In genomic region chr7:15781944-15782343, GRCh38 we compare ENCODE assay signal across 24 cellular contexts.
"Had no signal": no experiment of that assay in that cellular context is flagged by ENCODE, and none has a peak within 500 bp of the region (broad histone marks: within the 10 kb centered on the region; RNA-seq: fewer than 3 reads in every experiment).

No MANE protein-coding gene starts in this region.

- H3K9ac ChIP-seq: parathyroid adenoma had no signal

- DNase-seq: cerebellar nuclear complex; cortex of kidney; foreskin keratinocyte; heart left ventricle; left ventricle myocardium superior; natural killer cell; right cardiac atrium; sigmoid colon; stimulated activated CD4-positive, alpha-beta T cell treated with anti-CD3 and anti-CD28 coated beads, Interleukin-2, amount 100 ng/mL, for 24 hours; stimulated activated CD4-positive, alpha-beta T cell treated with anti-CD3 and anti-CD28 coated beads, Interleukin-4, amount 100 ng/mL, for 24 hours; stimulated activated naive CD8-positive, alpha-beta T cell treated with anti-CD3 and anti-CD28 coated beads, Interleukin-15, Interleukin-2, amounts not matched to agents 100 U/mL and 50 U/mL, for 24 hours; substantia nigra; testis; tibial artery; upper lobe of left lung had no signal

- H3K9me3 Mint-ChIP-seq: stimulated activated memory B cell treated with anti-CD40 and anti-IgM and Interleukin-4, amounts not matched to agents 10 μg/mL and 1 μg/mL and 100 μg/mL, for 72 hours had no signal

- H3K27me3 Mint-ChIP-seq: memory B cell; stimulated activated memory B cell treated with anti-CD40 and anti-IgM and Interleukin-4, amounts not matched to agents 10 μg/mL and 1 μg/mL and 100 μg/mL, for 72 hours had no signal

- H3K4me3 ChIP-seq: gastroesophageal sphincter, heart left ventricle, hepatocyte, lung, prostate gland, sigmoid colon, testis, tibial artery, upper lobe of left lung had no signal

- H3K79me2 ChIP-seq: hepatocyte, parathyroid adenoma had no signal

- H3K4me2 ChIP-seq: hepatocyte had no signal

- H2AFZ ChIP-seq: hepatocyte, parathyroid adenoma had no signal

- H3K36me3 ChIP-seq: gastroesophageal sphincter, heart left ventricle, neutrophil, prostate gland, sigmoid colon, tibial artery, upper lobe of left lung had no signal

- H3K27ac ChIP-seq: foreskin keratinocyte, gastroesophageal sphincter, heart left ventricle, hepatocyte, neutrophil, parathyroid adenoma, prostate gland, sigmoid colon, testis, tibial artery, upper lobe of left lung had no signal

- H3K9me3 ChIP-seq: gastroesophageal sphincter, heart left ventricle, neutrophil, prostate gland, sigmoid colon, testis, tibial artery, upper lobe of left lung had no signal

- H3K4me1 ChIP-seq: foreskin keratinocyte, parathyroid adenoma, prostate gland, tibial artery, upper lobe of left lung had no signal

- H3K36me3 Mint-ChIP-seq: memory B cell; natural killer cell; stimulated activated memory B cell treated with anti-CD40 and anti-IgM and Interleukin-4, amounts not matched to agents 10 μg/mL and 1 μg/mL and 100 μg/mL, for 72 hours had no signal

- H3K27me3 ChIP-seq: foreskin keratinocyte, gastroesophageal sphincter, heart left ventricle, hepatocyte, neutrophil, sigmoid colon, testis, tibial artery, upper lobe of left lung had no signal

- H3K27ac Mint-ChIP-seq: memory B cell; natural killer cell; stimulated activated memory B cell treated with anti-CD40 and anti-IgM and Interleukin-4, amounts not matched to agents 10 μg/mL and 1 μg/mL and 100 μg/mL, for 72 hours had no signal

- H3K4me3 Mint-ChIP-seq: memory B cell; natural killer cell; neural crest cell; stimulated activated memory B cell treated with anti-CD40 and anti-IgM and Interleukin-4, amounts not matched to agents 10 μg/mL and 1 μg/mL and 100 μg/mL, for 72 hours had no signal

- H3K4me1 Mint-ChIP-seq: memory B cell; natural killer cell; stimulated activated memory B cell treated with anti-CD40 and anti-IgM and Interleukin-4, amounts not matched to agents 10 μg/mL and 1 μg/mL and 100 μg/mL, for 72 hours had no signal
